In the genomic region with DNA sequence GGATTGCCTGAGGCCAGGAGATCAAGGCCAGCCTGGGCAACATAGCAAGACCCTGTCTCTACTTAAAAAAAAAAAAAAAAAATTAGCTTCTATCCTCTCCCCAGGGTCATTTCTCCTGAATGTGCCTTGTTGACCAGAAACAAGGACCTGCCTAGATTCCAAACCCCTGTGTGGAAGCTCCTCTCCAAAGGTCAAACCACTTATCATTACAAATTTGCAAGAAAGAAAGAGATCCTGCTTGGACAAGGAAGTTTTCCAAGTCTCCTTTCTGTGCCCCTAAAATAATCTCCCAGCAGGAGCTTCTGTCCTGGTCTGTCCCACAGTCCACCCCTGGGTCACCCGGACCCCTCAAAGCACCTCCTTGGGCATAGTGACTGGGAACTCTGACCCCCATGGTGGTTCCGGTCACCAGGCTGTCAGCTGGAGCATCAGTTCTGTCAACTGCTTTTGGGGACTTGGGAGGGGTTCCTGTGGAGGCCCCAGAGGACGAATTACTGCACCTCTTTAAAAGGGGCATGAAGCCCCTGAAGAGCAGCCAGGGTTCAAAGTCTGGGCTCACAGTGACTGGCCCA, we compare ENCODE assay signal across 2 cellular contexts.
TF ChIP-seq lines count a peak whose summit lies in the region.

No MANE protein-coding gene starts in this region.

TF ChIP-seq in GM23338, 12 proteins besides CTCF, POLR2A, EP300 and RAD21 (continues in another document):
- no peak for TF ChIP-seq CREB1 (CRISPR knock-in tag; IDR thresholded peaks at IDR 0.05; ENCODE audit: low read depth)
- no peak for TF ChIP-seq EZH2 (IDR thresholded peaks at IDR 0.05; ENCODE audit: low read depth, unreplicated experiment)
- TF ChIP-seq, protein P1, sequence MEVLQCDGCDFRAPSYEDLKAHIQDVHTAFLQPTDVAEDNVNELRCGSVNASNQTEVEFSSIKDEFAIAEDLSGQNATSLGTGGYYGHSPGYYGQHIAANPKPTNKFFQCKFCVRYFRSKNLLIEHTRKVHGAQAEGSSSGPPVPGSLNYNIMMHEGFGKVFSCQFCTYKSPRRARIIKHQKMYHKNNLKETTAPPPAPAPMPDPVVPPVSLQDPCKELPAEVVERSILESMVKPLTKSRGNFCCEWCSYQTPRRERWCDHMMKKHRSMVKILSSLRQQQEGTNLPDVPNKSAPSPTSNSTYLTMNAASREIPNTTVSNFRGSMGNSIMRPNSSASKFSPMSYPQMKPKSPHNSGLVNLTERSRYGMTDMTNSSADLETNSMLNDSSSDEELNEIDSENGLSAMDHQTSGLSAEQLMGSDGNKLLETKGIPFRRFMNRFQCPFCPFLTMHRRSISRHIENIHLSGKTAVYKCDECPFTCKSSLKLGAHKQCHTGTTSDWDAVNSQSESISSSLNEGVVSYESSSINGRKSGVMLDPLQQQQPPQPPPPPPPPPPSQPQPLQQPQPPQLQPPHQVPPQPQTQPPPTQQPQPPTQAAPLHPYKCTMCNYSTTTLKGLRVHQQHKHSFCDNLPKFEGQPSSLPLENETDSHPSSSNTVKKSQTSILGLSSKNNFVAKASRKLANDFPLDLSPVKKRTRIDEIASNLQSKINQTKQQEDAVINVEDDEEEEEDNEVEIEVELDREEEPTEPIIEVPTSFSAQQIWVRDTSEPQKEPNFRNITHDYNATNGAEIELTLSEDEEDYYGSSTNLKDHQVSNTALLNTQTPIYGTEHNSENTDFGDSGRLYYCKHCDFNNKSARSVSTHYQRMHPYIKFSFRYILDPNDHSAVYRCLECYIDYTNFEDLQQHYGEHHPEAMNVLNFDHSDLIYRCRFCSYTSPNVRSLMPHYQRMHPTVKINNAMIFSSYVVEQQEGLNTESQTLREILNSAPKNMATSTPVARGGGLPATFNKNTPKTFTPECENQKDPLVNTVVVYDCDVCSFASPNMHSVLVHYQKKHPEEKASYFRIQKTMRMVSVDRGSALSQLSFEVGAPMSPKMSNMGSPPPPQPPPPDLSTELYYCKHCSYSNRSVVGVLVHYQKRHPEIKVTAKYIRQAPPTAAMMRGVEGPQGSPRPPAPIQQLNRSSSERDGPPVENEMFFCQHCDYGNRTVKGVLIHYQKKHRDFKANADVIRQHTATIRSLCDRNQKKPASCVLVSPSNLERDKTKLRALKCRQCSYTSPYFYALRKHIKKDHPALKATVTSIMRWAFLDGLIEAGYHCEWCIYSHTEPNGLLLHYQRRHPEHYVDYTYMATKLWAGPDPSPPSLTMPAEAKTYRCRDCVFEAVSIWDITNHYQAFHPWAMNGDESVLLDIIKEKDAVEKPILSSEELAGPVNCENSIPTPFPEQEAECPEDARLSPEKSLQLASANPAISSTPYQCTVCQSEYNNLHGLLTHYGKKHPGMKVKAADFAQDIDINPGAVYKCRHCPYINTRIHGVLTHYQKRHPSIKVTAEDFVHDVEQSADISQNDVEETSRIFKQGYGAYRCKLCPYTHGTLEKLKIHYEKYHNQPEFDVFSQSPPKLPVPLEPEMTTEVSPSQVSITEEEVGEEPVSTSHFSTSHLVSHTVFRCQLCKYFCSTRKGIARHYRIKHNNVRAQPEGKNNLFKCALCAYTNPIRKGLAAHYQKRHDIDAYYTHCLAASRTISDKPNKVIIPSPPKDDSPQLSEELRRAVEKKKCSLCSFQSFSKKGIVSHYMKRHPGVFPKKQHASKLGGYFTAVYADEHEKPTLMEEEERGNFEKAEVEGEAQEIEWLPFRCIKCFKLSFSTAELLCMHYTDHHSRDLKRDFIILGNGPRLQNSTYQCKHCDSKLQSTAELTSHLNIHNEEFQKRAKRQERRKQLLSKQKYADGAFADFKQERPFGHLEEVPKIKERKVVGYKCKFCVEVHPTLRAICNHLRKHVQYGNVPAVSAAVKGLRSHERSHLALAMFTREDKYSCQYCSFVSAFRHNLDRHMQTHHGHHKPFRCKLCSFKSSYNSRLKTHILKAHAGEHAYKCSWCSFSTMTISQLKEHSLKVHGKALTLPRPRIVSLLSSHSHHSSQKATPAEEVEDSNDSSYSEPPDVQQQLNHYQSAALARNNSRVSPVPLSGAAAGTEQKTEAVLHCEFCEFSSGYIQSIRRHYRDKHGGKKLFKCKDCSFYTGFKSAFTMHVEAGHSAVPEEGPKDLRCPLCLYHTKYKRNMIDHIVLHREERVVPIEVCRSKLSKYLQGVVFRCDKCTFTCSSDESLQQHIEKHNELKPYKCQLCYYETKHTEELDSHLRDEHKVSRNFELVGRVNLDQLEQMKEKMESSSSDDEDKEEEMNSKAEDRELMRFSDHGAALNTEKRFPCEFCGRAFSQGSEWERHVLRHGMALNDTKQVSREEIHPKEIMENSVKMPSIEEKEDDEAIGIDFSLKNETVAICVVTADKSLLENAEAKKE (CRISPR knock-in tag; IDR thresholded peaks at IDR 0.05): no peak
- TF ChIP-seq JUNB (IDR thresholded peaks at IDR 0.05; ENCODE audit: unreplicated experiment): no peak
- TF ChIP-seq POLR2AphosphoS5 (IDR thresholded peaks at IDR 0.05; ENCODE audit: low read depth): no peak
- no peak for TF ChIP-seq NANOG (IDR thresholded peaks at IDR 0.05; ENCODE audit: borderline replicate concordance)
- no peak for TF ChIP-seq ZNF114 (CRISPR knock-in tag; IDR thresholded peaks at IDR 0.05)
- TF ChIP-seq ZNF331 (CRISPR knock-in tag; IDR thresholded peaks at IDR 0.05; ENCODE audit: low read depth): no peak
- no peak for TF ChIP-seq STAT1 (IDR thresholded peaks at IDR 0.05; ENCODE audit: unreplicated experiment)
- no peak for TF ChIP-seq EZH2phosphoT487 (IDR thresholded peaks at IDR 0.05; ENCODE audit: unreplicated experiment)
- TF ChIP-seq, protein P2, sequence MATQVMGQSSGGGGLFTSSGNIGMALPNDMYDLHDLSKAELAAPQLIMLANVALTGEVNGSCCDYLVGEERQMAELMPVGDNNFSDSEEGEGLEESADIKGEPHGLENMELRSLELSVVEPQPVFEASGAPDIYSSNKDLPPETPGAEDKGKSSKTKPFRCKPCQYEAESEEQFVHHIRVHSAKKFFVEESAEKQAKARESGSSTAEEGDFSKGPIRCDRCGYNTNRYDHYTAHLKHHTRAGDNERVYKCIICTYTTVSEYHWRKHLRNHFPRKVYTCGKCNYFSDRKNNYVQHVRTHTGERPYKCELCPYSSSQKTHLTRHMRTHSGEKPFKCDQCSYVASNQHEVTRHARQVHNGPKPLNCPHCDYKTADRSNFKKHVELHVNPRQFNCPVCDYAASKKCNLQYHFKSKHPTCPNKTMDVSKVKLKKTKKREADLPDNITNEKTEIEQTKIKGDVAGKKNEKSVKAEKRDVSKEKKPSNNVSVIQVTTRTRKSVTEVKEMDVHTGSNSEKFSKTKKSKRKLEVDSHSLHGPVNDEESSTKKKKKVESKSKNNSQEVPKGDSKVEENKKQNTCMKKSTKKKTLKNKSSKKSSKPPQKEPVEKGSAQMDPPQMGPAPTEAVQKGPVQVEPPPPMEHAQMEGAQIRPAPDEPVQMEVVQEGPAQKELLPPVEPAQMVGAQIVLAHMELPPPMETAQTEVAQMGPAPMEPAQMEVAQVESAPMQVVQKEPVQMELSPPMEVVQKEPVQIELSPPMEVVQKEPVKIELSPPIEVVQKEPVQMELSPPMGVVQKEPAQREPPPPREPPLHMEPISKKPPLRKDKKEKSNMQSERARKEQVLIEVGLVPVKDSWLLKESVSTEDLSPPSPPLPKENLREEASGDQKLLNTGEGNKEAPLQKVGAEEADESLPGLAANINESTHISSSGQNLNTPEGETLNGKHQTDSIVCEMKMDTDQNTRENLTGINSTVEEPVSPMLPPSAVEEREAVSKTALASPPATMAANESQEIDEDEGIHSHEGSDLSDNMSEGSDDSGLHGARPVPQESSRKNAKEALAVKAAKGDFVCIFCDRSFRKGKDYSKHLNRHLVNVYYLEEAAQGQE (IDR thresholded peaks at IDR 0.05; ENCODE audit: unreplicated experiment): no peak

TF ChIP-seq in HepG2, 621 proteins besides CTCF, POLR2A, EP300 and RAD21:
- TF ChIP-seq RNF2 (conservative IDR thresholded peaks at IDR 0.05; ENCODE audit: low read depth): no peak
- TF ChIP-seq ZNF564 (CRISPR knock-in tag; IDR thresholded peaks at IDR 0.05): no peak
- no peak for TF ChIP-seq ZNF674 (CRISPR knock-in tag; IDR thresholded peaks at IDR 0.05; ENCODE audit: low read depth)
- TF ChIP-seq ZFAT (CRISPR knock-in tag; conservative IDR thresholded peaks at IDR 0.05): no peak
- TF ChIP-seq GTF3A (CRISPR knock-in tag; conservative IDR thresholded peaks at IDR 0.05): no peak
- TF ChIP-seq ZNF557 (CRISPR knock-in tag; IDR thresholded peaks at IDR 0.05): no peak
- no peak for TF ChIP-seq CENPX (CRISPR knock-in tag; IDR thresholded peaks at IDR 0.05)
- no peak for TF ChIP-seq ZBTB8A (CRISPR knock-in tag; IDR thresholded peaks at IDR 0.05; ENCODE audit: borderline replicate concordance, low read depth)
- TF ChIP-seq NR3C1 (CRISPR knock-in tag; IDR thresholded peaks at IDR 0.05): no peak
- no peak for TF ChIP-seq FIP1L1 (IDR thresholded peaks at IDR 0.05; ENCODE audit: borderline replicate concordance, insufficient read depth, low read depth, low read length)
- no peak for TF ChIP-seq ETV5 (CRISPR knock-in tag; IDR thresholded peaks at IDR 0.05; ENCODE audit: borderline replicate concordance)
- TF ChIP-seq, protein P3, sequence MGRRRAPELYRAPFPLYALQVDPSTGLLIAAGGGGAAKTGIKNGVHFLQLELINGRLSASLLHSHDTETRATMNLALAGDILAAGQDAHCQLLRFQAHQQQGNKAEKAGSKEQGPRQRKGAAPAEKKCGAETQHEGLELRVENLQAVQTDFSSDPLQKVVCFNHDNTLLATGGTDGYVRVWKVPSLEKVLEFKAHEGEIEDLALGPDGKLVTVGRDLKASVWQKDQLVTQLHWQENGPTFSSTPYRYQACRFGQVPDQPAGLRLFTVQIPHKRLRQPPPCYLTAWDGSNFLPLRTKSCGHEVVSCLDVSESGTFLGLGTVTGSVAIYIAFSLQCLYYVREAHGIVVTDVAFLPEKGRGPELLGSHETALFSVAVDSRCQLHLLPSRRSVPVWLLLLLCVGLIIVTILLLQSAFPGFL (CRISPR knock-in tag; IDR thresholded peaks at IDR 0.05): no peak
- TF ChIP-seq ZMAT3 (CRISPR knock-in tag; conservative IDR thresholded peaks at IDR 0.05): no peak
- no peak for TF ChIP-seq ZNF101 (CRISPR knock-in tag; IDR thresholded peaks at IDR 0.05; ENCODE audit: borderline replicate concordance, low read depth)
- no peak for TF ChIP-seq MYNN (CRISPR knock-in tag; IDR thresholded peaks at IDR 0.05; ENCODE audit: low read depth)
- TF ChIP-seq NFE2 (CRISPR knock-in tag; IDR thresholded peaks at IDR 0.05): no peak
- TF ChIP-seq NFKBIZ (CRISPR knock-in tag; IDR thresholded peaks at IDR 0.05): no peak
- no peak for TF ChIP-seq NFE2L1 (CRISPR knock-in tag; IDR thresholded peaks at IDR 0.05; ENCODE audit: borderline replicate concordance)
